Comparison of ENCODE assay signal across 9 cellular contexts in genomic region chr15:83919319-83919830, GRCh38.
A peak's percentile ranks its signal among the peaks of the same experiment; 100 is the strongest.
DNase-seq lines count a peak whose midpoint lies in the region; ATAC-seq and TF ChIP-seq lines count a peak whose summit lies in the region.
"Had no signal": no experiment of that assay in that cellular context is flagged by ENCODE, and none has a peak within 500 bp of the region (broad histone marks: within the 10 kb centered on the region; RNA-seq: fewer than 3 reads in every experiment).

No MANE protein-coding gene starts in this region.

- H3K4me3 ChIP-seq in thyroid gland (replicated peaks in 1 of 3): no peak overlapping the region

- H3K36me3 ChIP-seq in thyroid gland: no peaks in the 10 kb centered on the region

- H3K9me3 ChIP-seq in thyroid gland: no peaks in the 10 kb centered on the region

- ATAC-seq in activated CD4-positive, CD25-positive, alpha-beta regulatory T cell treated with anti-CD3 and anti-CD28 coated beads, Interleukin-2, amount 50 U/mL, for 24 hours: peak; percentile 81 to 83
- peak; percentile 79 for ATAC-seq in GM21717 (IDR thresholded peaks at IDR 0.05; ENCODE audit: unreplicated experiment)
- peak; percentile 50 for ATAC-seq in HG03571 (IDR thresholded peaks at IDR 0.05; ENCODE audit: unreplicated experiment)

- no peaks in the 10 kb centered on the region for H3K4me1 ChIP-seq in thyroid gland

- H3K27me3 ChIP-seq in thyroid gland: no peaks in the 10 kb centered on the region

- no peak for TF ChIP-seq POLR2A in thyroid gland (IDR thresholded peaks at IDR 0.05)

- intact Hi-C loops in thyroid gland (cut with DNase I): no loop called here

- no peak overlapping the region for H3K27ac ChIP-seq in thyroid gland
- H3K27ac ChIP-seq: 22Rv1 had no signal

- no peak for TF ChIP-seq CTCF in thyroid gland (IDR thresholded peaks at IDR 0.05)

- DNase-seq in activated CD4-positive, CD25-positive, alpha-beta regulatory T cell (lab: John Stamatoyannopoulos, UW): no peak
- DNase-seq in stimulated activated CD4-positive, alpha-beta T cell treated with anti-CD3 and anti-CD28 coated beads, Interleukin-4, amount 100 ng/mL, for 24 hours: peak; percentile 6
- DNase-seq in thyroid gland (no peak), A172 (ENCODE audit: low spot score) (no peak), hippocampal formation (lab: John Stamatoyannopoulos, UW) (no peak)

- 79 to 86% methylated on average over 5 of the region's 5 CpGs for WGBS in thyroid gland, 2 donors
